In the genomic region with DNA sequence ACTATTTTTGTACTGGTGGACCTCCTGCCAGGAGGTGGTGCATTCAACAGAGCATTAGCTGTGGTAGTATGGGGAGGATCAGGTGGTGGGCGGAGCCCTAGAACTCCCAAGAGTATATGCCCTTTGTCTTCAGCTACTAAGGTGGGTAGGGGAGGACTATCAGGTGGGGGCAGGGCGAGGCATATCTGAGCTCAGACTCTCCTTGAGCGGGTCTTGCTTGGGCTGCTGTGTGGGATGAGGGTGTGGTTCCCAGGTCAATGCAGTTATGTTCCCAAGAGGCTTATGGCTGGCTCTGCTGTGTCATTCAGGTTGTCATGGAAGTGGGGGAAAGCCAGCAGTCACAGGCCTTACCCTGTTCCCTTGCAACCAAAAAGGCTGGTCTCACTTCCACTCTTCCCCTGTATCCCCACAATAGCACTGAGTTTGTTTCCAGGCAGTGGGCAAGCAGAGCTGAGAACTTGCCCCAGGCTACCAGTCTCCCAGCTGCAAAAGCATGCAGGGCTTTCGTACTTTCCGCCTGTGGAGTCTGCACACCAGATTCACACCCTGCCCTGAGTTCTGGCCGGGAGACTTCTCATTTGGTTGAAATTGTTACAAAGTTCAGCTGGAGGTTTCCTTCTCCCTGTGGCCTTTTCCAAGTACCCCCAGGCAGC, we compare ENCODE assay signal across 2 cellular contexts.
TF ChIP-seq lines count a peak whose summit lies in the region.

No MANE protein-coding gene starts in this region.

TF ChIP-seq in GM23338, 12 proteins besides CTCF, POLR2A, EP300 and RAD21 (continued from another document and continues in another):
- TF ChIP-seq JUNB (IDR thresholded peaks at IDR 0.05; ENCODE audit: unreplicated experiment) = no peak
- TF ChIP-seq ZNF331 (CRISPR knock-in tag; IDR thresholded peaks at IDR 0.05; ENCODE audit: low read depth) = no peak
- no peak for TF ChIP-seq CREB1 (CRISPR knock-in tag; IDR thresholded peaks at IDR 0.05; ENCODE audit: low read depth)
- TF ChIP-seq ZNF462 (CRISPR knock-in tag; IDR thresholded peaks at IDR 0.05) = no peak
- no peak for TF ChIP-seq STAT1 (IDR thresholded peaks at IDR 0.05; ENCODE audit: unreplicated experiment)
- no peak for TF ChIP-seq NANOG (IDR thresholded peaks at IDR 0.05; ENCODE audit: borderline replicate concordance)
- TF ChIP-seq, protein P1, sequence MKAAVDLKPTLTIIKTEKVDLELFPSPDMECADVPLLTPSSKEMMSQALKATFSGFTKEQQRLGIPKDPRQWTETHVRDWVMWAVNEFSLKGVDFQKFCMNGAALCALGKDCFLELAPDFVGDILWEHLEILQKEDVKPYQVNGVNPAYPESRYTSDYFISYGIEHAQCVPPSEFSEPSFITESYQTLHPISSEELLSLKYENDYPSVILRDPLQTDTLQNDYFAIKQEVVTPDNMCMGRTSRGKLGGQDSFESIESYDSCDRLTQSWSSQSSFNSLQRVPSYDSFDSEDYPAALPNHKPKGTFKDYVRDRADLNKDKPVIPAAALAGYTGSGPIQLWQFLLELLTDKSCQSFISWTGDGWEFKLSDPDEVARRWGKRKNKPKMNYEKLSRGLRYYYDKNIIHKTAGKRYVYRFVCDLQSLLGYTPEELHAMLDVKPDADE (IDR thresholded peaks at IDR 0.05) = no peak
- no peak for TF ChIP-seq POLR2AphosphoS5 (IDR thresholded peaks at IDR 0.05; ENCODE audit: low read depth)
- no peak for TF ChIP-seq EZH2phosphoT487 (IDR thresholded peaks at IDR 0.05; ENCODE audit: unreplicated experiment)
- TF ChIP-seq EZH2 (IDR thresholded peaks at IDR 0.05; ENCODE audit: low read depth, unreplicated experiment) = no peak

TF ChIP-seq in WTC11, 78 proteins besides CTCF, POLR2A, EP300 and RAD21:
- TF ChIP-seq ZNF281 (CRISPR knock-in tag; IDR thresholded peaks at IDR 0.05) (no peak), SMAD3 (CRISPR knock-in tag; IDR thresholded peaks at IDR 0.05; ENCODE audit: borderline replicate concordance) (no peak), ZSCAN18 (CRISPR knock-in tag; IDR thresholded peaks at IDR 0.05) (no peak), NR3C1 (CRISPR knock-in tag; conservative IDR thresholded peaks at IDR 0.05; ENCODE audit: low read depth) (no peak), TP53 (CRISPR knock-in tag; IDR thresholded peaks at IDR 0.05) (no peak), ZNF138 (CRISPR knock-in tag; conservative IDR thresholded peaks at IDR 0.05) (no peak), E2F1 (CRISPR knock-in tag; IDR thresholded peaks at IDR 0.05) (no peak)
- TF ChIP-seq, protein P2, sequence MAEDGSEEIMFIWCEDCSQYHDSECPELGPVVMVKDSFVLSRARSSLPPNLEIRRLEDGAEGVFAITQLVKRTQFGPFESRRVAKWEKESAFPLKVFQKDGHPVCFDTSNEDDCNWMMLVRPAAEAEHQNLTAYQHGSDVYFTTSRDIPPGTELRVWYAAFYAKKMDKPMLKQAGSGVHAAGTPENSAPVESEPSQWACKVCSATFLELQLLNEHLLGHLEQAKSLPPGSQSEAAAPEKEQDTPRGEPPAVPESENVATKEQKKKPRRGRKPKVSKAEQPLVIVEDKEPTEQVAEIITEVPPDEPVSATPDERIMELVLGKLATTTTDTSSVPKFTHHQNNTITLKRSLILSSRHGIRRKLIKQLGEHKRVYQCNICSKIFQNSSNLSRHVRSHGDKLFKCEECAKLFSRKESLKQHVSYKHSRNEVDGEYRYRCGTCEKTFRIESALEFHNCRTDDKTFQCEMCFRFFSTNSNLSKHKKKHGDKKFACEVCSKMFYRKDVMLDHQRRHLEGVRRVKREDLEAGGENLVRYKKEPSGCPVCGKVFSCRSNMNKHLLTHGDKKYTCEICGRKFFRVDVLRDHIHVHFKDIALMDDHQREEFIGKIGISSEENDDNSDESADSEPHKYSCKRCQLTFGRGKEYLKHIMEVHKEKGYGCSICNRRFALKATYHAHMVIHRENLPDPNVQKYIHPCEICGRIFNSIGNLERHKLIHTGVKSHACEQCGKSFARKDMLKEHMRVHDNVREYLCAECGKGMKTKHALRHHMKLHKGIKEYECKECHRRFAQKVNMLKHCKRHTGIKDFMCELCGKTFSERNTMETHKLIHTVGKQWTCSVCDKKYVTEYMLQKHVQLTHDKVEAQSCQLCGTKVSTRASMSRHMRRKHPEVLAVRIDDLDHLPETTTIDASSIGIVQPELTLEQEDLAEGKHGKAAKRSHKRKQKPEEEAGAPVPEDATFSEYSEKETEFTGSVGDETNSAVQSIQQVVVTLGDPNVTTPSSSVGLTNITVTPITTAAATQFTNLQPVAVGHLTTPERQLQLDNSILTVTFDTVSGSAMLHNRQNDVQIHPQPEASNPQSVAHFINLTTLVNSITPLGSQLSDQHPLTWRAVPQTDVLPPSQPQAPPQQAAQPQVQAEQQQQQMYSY (CRISPR knock-in tag; IDR thresholded peaks at IDR 0.05) = no peak
TF ChIP-seq in WTC11: peak in this region for 0.
